1 cellular context compared by ENCODE assay signal in genomic region chr6:14095444-14095843, GRCh38.
TF ChIP-seq lines count a peak whose summit lies in the region.

No MANE protein-coding gene starts in this region.

TF ChIP-seq in GM12878, 131 proteins besides CTCF, POLR2A, EP300 and RAD21 (continued from another document and continues in another):
- no peak for TF ChIP-seq ZBTB4 (CRISPR knock-in tag; IDR thresholded peaks at IDR 0.05)
- TF ChIP-seq IRF4 (IDR thresholded peaks at IDR 0.05; ENCODE audit: low read depth, low read length), result 0 out of 2 replicates have a peak, but pooled peaks have one; percentile 44
- no peak for TF ChIP-seq HCFC1 (IDR thresholded peaks at IDR 0.05; ENCODE audit: low read length)
- TF ChIP-seq TBL1XR1 (IDR thresholded peaks at IDR 0.05; ENCODE audit: low read depth, low read length), result peak; percentile 55; the same call in 1 of the 2 replicates
- no peak for TF ChIP-seq ELK1 (IDR thresholded peaks at IDR 0.05; ENCODE audit: low read depth, low read length)
- no peak for TF ChIP-seq TAF1 (IDR thresholded peaks at IDR 0.05; ENCODE audit: borderline replicate concordance, low read depth, low read length)
- TF ChIP-seq LARP7 (IDR thresholded peaks at IDR 0.05), result no peak
- TF ChIP-seq CREM (IDR thresholded peaks at IDR 0.05; ENCODE audit: low read depth), result peak; percentile 87
- peak; percentile 96 for TF ChIP-seq SKIL (IDR thresholded peaks at IDR 0.05; ENCODE audit: low read depth, poor library complexity, severe bottlenecking)
- TF ChIP-seq HDAC6 (IDR thresholded peaks at IDR 0.05; ENCODE audit: unreplicated experiment), result no peak
- no peak; the same call in 1 of the 2 replicates for TF ChIP-seq JUNB (IDR thresholded peaks at IDR 0.05)
- TF ChIP-seq IKZF2 (IDR thresholded peaks at IDR 0.05), result peak; percentile 86 to 91
- no peak for TF ChIP-seq SREBF1 (IDR thresholded peaks at IDR 0.05; ENCODE audit: low read length)
- no peak for TF ChIP-seq ZZZ3 (IDR thresholded peaks at IDR 0.05; ENCODE audit: control insufficient read depth, insufficient read length, low read depth)
- TF ChIP-seq SMAD1 (IDR thresholded peaks at IDR 0.05; ENCODE audit: low read depth, partially characterized antibody), result no peak
- 0 out of 2 replicates have a peak, but pooled peaks have one; percentile 37 for TF ChIP-seq PML (IDR thresholded peaks at IDR 0.05; ENCODE audit: low read length)
- TF ChIP-seq SP1 (IDR thresholded peaks at IDR 0.05; ENCODE audit: low read depth, low read length), result peak; percentile 29
- TF ChIP-seq ASH2L (IDR thresholded peaks at IDR 0.05; ENCODE audit: borderline replicate concordance, low read depth), result no peak
- TF ChIP-seq CREB1 (IDR thresholded peaks at IDR 0.05; ENCODE audit: low read depth), result peak; percentile 80
- TF ChIP-seq KLF5 (IDR thresholded peaks at IDR 0.05; ENCODE audit: partially characterized antibody), result no peak
- peak; percentile 86 for TF ChIP-seq RELA (IDR thresholded peaks at IDR 0.05; ENCODE audit: borderline replicate concordance, partially characterized antibody)
- TF ChIP-seq, protein P1, sequence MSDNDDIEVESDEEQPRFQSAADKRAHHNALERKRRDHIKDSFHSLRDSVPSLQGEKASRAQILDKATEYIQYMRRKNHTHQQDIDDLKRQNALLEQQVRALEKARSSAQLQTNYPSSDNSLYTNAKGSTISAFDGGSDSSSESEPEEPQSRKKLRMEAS (IDR thresholded peaks at IDR 0.05; ENCODE audit: low read depth, low read length), result no peak
- no peak for TF ChIP-seq GABPA (IDR thresholded peaks at IDR 0.05; ENCODE audit: low read depth)
- TF ChIP-seq ZNF384 (IDR thresholded peaks at IDR 0.05; ENCODE audit: borderline replicate concordance, low read depth, low read length), result no peak
- TF ChIP-seq NR2F1 (conservative IDR thresholded peaks at IDR 0.05), result no peak; the same call in 1 of the 2 replicates
- no peak for TF ChIP-seq PAX8 (IDR thresholded peaks at IDR 0.05)
- TF ChIP-seq ZNF592 (IDR thresholded peaks at IDR 0.05), result peak; percentile 78; the same call in 1 of the 2 replicates
- TF ChIP-seq FOS (IDR thresholded peaks at IDR 0.05; ENCODE audit: borderline replicate concordance, extremely low read depth, insufficient read length), result no peak
- TF ChIP-seq CHD2 (IDR thresholded peaks at IDR 0.05; ENCODE audit: borderline replicate concordance, low read depth, low read length), result 0 out of 2 replicates have a peak, but pooled peaks have one; percentile 26
- TF ChIP-seq ZNF622 (IDR thresholded peaks at IDR 0.05), result no peak
- TF ChIP-seq POLR2AphosphoS2 (IDR thresholded peaks at IDR 0.05; ENCODE audit: low read depth, low read length), result no peak
- TF ChIP-seq BHLHE40 (IDR thresholded peaks at IDR 0.05; ENCODE audit: borderline replicate concordance in 1 of 2, low read depth in 2 of 2, low read length in 1 of 2), result peak; percentile 80
- 0 out of 2 replicates have a peak, but pooled peaks have one; percentile 40 for TF ChIP-seq CBX5 (IDR thresholded peaks at IDR 0.05; ENCODE audit: low read depth)
- peak; percentile 83 for TF ChIP-seq BCL3 (IDR thresholded peaks at IDR 0.05; ENCODE audit: borderline replicate concordance, insufficient read depth, low read depth, low read length, poor library complexity, severe bottlenecking)
- TF ChIP-seq ZNF217 (IDR thresholded peaks at IDR 0.05), result peak; percentile 64; the same call in 1 of the 2 replicates
- TF ChIP-seq, protein P2, sequence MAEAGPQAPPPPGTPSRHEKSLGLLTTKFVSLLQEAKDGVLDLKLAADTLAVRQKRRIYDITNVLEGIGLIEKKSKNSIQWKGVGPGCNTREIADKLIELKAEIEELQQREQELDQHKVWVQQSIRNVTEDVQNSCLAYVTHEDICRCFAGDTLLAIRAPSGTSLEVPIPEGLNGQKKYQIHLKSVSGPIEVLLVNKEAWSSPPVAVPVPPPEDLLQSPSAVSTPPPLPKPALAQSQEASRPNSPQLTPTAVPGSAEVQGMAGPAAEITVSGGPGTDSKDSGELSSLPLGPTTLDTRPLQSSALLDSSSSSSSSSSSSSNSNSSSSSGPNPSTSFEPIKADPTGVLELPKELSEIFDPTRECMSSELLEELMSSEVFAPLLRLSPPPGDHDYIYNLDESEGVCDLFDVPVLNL (IDR thresholded peaks at IDR 0.05; ENCODE audit: low read depth, low read length), result no peak
- TF ChIP-seq BCLAF1 (IDR thresholded peaks at IDR 0.05), result no peak
- TF ChIP-seq RAD51 (IDR thresholded peaks at IDR 0.05), result no peak
- TF ChIP-seq MYC (IDR thresholded peaks at IDR 0.05; ENCODE audit: insufficient read depth, insufficient read length, insufficient replicate concordance, low read length, severe bottlenecking), result no peak
- peak; percentile 80; the same call in 1 of the 2 replicates for TF ChIP-seq ZBED1 (IDR thresholded peaks at IDR 0.05; ENCODE audit: borderline replicate concordance)
- no peak for TF ChIP-seq TCF7 (IDR thresholded peaks at IDR 0.05; ENCODE audit: borderline replicate concordance)
- TF ChIP-seq FOXM1 (IDR thresholded peaks at IDR 0.05; ENCODE audit: low read depth, low read length), result peak; percentile 72; the same call in 1 of the 2 replicates
- TF ChIP-seq TCF12 (IDR thresholded peaks at IDR 0.05; ENCODE audit: low read depth, low read length), result peak; percentile 82
- TF ChIP-seq ESRRA (IDR thresholded peaks at IDR 0.05; ENCODE audit: low read length), result no peak
- TF ChIP-seq, protein P3, sequence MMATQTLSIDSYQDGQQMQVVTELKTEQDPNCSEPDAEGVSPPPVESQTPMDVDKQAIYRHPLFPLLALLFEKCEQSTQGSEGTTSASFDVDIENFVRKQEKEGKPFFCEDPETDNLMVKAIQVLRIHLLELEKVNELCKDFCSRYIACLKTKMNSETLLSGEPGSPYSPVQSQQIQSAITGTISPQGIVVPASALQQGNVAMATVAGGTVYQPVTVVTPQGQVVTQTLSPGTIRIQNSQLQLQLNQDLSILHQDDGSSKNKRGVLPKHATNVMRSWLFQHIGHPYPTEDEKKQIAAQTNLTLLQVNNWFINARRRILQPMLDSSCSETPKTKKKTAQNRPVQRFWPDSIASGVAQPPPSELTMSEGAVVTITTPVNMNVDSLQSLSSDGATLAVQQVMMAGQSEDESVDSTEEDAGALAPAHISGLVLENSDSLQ (IDR thresholded peaks at IDR 0.05), result no peak
- no peak for TF ChIP-seq SUZ12 (IDR thresholded peaks at IDR 0.05; ENCODE audit: unreplicated experiment)
